In genomic region chr11:45089251-45089650, GRCh38 we compare ENCODE assay signal across 8 cellular contexts. TPM values are rescaled to one million over a fixed set of nuclear protein-coding genes. Genes with fewer than 3 reads are reported as not detected.
DNase-seq lines count a peak whose midpoint lies in the region; ATAC-seq and TF ChIP-seq lines count a peak whose summit lies in the region.

No MANE protein-coding gene starts in this region.

- H3K27me3 ChIP-seq in suprapubic skin (no peaks in the 10 kb centered on the region), H9 (ENCODE audit: insufficient read depth, low read length) (no peaks in the 10 kb centered on the region)

- no peak overlapping the region for H2BK5ac ChIP-seq in H9 (ENCODE audit: insufficient read length, low read length)

- no peak overlapping the region for H3K4me2 ChIP-seq in H9 (ENCODE audit: insufficient read depth, insufficient read length, low read length)

- H3K79me2 ChIP-seq in H9 (ENCODE audit: insufficient read depth, low read length): no peaks in the 10 kb centered on the region

- H3K23ac ChIP-seq in H9 (ENCODE audit: insufficient read length, low read depth, low read length): no peak overlapping the region

- H3T11ph ChIP-seq in H9 (ENCODE audit: low read length): no peak overlapping the region

- no peaks in the 10 kb centered on the region for H3K79me1 ChIP-seq in H9 (ENCODE audit: insufficient read depth, low read depth, low read length, poor library complexity, severe bottlenecking)

- H3K27ac Mint-ChIP-seq in central memory CD8-positive, alpha-beta T cell (ENCODE audit: low read depth): peak overlapping the region; percentile 69
- H3K27ac Mint-ChIP-seq in natural killer cell (no peak overlapping the region), H9 (peak overlapping the region in 1 of 3 experiments; percentile 4; a peak in 1 of 7 replicates)

- intact Hi-C loops in natural killer cell (cut with micrococcal nuclease): no loop called here

- H2AFZ ChIP-seq in H9 (ENCODE audit: low read length): no peak overlapping the region

- H4K5ac ChIP-seq in H9 (ENCODE audit: insufficient read length, low read depth, low read length): no peak overlapping the region

- no peak for TF ChIP-seq CTCF in suprapubic skin (IDR thresholded peaks at IDR 0.05)
- TF ChIP-seq CTCF in natural killer cell (IDR thresholded peaks at IDR 0.05): no peak
- no peak for TF ChIP-seq CTCF in H9 (conservative IDR thresholded peaks at IDR 0.05)

- no peak overlapping the region for H3K14ac ChIP-seq in H9 (ENCODE audit: insufficient read depth, low read length)

- H3K4me3 ChIP-seq in suprapubic skin: no peak overlapping the region

- H2BK12ac ChIP-seq in H9 (ENCODE audit: insufficient read length, low read depth, low read length): no peak overlapping the region

- no peak overlapping the region for H3K56ac ChIP-seq in H9 (ENCODE audit: insufficient read length, low read depth, low read length)

- no peak overlapping the region for H4K8ac ChIP-seq in H9 (replicated peaks; ENCODE audit: insufficient read length, low read depth, low read length)

- H3K18ac ChIP-seq in H9 (ENCODE audit: insufficient read length, low read depth, low read length): no peak overlapping the region

- no peak overlapping the region for H2BK20ac ChIP-seq in H9 (ENCODE audit: low read depth, low read length, poor library complexity, severe bottlenecking)

- ATAC-seq in central memory CD8-positive, alpha-beta T cell (replicated peaks; ENCODE audit: extremely low read depth, poor library complexity, severe bottlenecking): no peak
- ATAC-seq in HG02970 (IDR thresholded peaks at IDR 0.05; ENCODE audit: low FRiP score, unreplicated experiment): no peak
- no peak for ATAC-seq in natural killer cell

- WGBS in suprapubic skin: 11% methylated on average over 2 of the region's 2 CpGs
- no CpG with 5 or more reads among the region's 2 CpGs for WGBS in H9 (ENCODE audit: extremely low coverage, insufficient read length, low lambda C conversion rate)

- H3K9me3 Mint-ChIP-seq in central memory CD8-positive, alpha-beta T cell: no peaks in the 10 kb centered on the region
- H3K9me3 Mint-ChIP-seq in natural killer cell: no peaks in the 10 kb centered on the region
- no peaks in the 10 kb centered on the region for H3K9me3 Mint-ChIP-seq in H9

- H3K4me1 ChIP-seq in suprapubic skin (peaks cover 49% of the 10 kb centered on the region), H9 (ENCODE audit: insufficient read depth, low read length) (peaks cover 11% of the 10 kb centered on the region; the same call in 1 of the 2 replicates)

- no peak overlapping the region for H3K4ac ChIP-seq in H9 (ENCODE audit: low read depth, low read length)

- no peaks in the 10 kb centered on the region for H3K23me2 ChIP-seq in H9 (ENCODE audit: insufficient read length, low read depth, low read length, poor library complexity, severe bottlenecking)

- no peak for TF ChIP-seq EP300 in suprapubic skin (IDR thresholded peaks at IDR 0.05)

- no peak overlapping the region for H2BK15ac ChIP-seq in H9 (ENCODE audit: low read depth, low read length)

- no peak overlapping the region for H4K91ac ChIP-seq in H9 (ENCODE audit: insufficient read length, low read depth, low read length)

- no peaks in the 10 kb centered on the region for H4K20me1 ChIP-seq in H9 (ENCODE audit: control insufficient read depth, insufficient read depth, insufficient read length)

- H3K27me3 Mint-ChIP-seq in central memory CD8-positive, alpha-beta T cell: no peaks in the 10 kb centered on the region
- H3K27me3 Mint-ChIP-seq in natural killer cell (ENCODE audit: low read depth in 2 of 2) (peaks cover 16 to 25% of the 10 kb centered on the region in 2 donors), H9 (ENCODE audit: low read depth) (peaks cover 4% of the 10 kb centered on the region)

- DNase-seq in HT1080 (ENCODE audit: low read depth): peak; percentile 34
- DNase-seq in central memory CD8-positive, alpha-beta T cell (ENCODE audit: low spot score in 2 of 2): no peak
- DNase-seq in kidney tubule cell (ENCODE audit: low spot score): peak; percentile 82
- DNase-seq in suprapubic skin (ENCODE audit: low spot score in 2 of 2): peak; percentile 88 to 89
- no peak for DNase-seq in natural killer cell
- no peak for DNase-seq in activated gamma-delta T cell (lab: John Stamatoyannopoulos, UW)
- no peak for DNase-seq in H9

- H2AK5ac ChIP-seq in H9 (ENCODE audit: insufficient read length, low read length): no peak overlapping the region

- no peak overlapping the region for H3K4me3 Mint-ChIP-seq in central memory CD8-positive, alpha-beta T cell
- H3K4me3 Mint-ChIP-seq in natural killer cell (no peak overlapping the region), H9 (no peak overlapping the region; a peak in 1 of 5 replicates)

- H3K9me3 ChIP-seq in suprapubic skin (no peaks in the 10 kb centered on the region), H9 (ENCODE audit: control insufficient read depth, low read depth, low read length) (no peaks in the 10 kb centered on the region)

- H2BK120ac ChIP-seq in H9 (ENCODE audit: low read depth, low read length, poor library complexity, severe bottlenecking): no peak overlapping the region

- peaks cover 80% of the 10 kb centered on the region for H3K4me1 Mint-ChIP-seq in central memory CD8-positive, alpha-beta T cell
- H3K4me1 Mint-ChIP-seq in natural killer cell (peaks cover 51 to 74% of the 10 kb centered on the region in 2 donors), H9 (peaks cover 62 to 68% of the 10 kb centered on the region in 2 experiments)

- H3K27ac ChIP-seq in suprapubic skin (peak overlapping the region; percentile 84), H9 (ENCODE audit: insufficient read length, low read depth, low read length) (no peak overlapping the region)

- no peak for TF ChIP-seq POLR2A in suprapubic skin (IDR thresholded peaks at IDR 0.05)

- H3K36me3 ChIP-seq in suprapubic skin: no peaks in the 10 kb centered on the region

- no peak overlapping the region for H3K9ac ChIP-seq in H9 (ENCODE audit: extremely low read depth, insufficient read length, low read length)

- peaks cover 4% of the 10 kb centered on the region for H3K36me3 Mint-ChIP-seq in central memory CD8-positive, alpha-beta T cell (ENCODE audit: insufficient read depth)
- H3K36me3 Mint-ChIP-seq in natural killer cell: no peaks in the 10 kb centered on the region
- no peaks in the 10 kb centered on the region for H3K36me3 Mint-ChIP-seq in H9 (ENCODE audit: insufficient read depth in 1 of 3, low read depth in 3 of 3)

RNA-seq across cellular contexts. Expression of gene PRDM11, which starts 57.2 kb away (rescaled TPM):
- total RNA-seq in HT1080 (2014; rRNA removed; shearing (Covaris generic)): 8.4 and 10.2 TPM in 2 replicates
- 1.7 and 2.3 TPM in 2 replicates for polyA plus RNA-seq in HT1080 (2015; cell fraction: cytosol; rRNA removed)
- polyA plus RNA-seq in HT1080 (2015; cell fraction: nucleus; rRNA removed): 2.1 and 2.6 TPM in 2 replicates
- total RNA-seq in suprapubic skin: 10 to 100 TPM in 3 of 4 donors, 1 to 10 TPM in 1; 9.1 to 11.9 (median 11.0) TPM
- total RNA-seq in natural killer cell: 10 to 100 TPM; 10.3 to 14.7 (median 13.7) TPM
- total RNA-seq in H9 (2021): 11.5 and 12.0 TPM in 2 replicates

Comparison
In these comparisons a context has a peak if more than half of its experiments do, and no peak if none do; other contexts are left out.
1. DNase-seq: peak in HT1080 (single experiment), kidney tubule cell (single experiment) and suprapubic skin (2 of 2); none in central memory CD8-positive, alpha-beta T cell (0 of 2), natural killer cell (single experiment), activated gamma-delta T cell (single experiment) and H9 (single experiment).